1 cellular context compared by ENCODE assay signal in the genomic region with DNA sequence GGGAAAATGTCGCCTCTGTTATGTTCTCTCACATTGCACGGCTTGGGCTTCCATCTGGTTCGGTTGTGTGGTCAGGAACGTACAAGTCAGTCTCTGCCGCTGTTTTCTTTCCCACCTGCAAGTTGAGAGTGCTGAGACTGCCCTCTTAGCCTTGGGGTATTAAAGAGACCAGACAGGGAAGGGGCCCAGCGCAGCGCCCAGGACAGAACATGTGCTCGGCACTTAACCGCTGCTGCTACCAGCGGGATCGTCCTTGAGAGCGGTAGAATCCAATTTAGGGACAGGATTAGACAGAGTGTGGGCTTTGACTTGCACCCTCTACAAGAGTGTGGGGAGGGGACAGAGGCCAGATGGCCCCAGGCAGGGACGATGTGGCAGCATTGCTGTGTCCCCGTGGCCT.
A peak's percentile ranks its signal among the peaks of the same experiment; 100 is the strongest.
TF ChIP-seq lines count a peak whose summit lies in the region.

No MANE protein-coding gene starts in this region.

TF ChIP-seq in K562, 482 proteins besides CTCF, POLR2A, EP300 and RAD21:
- TF ChIP-seq MYNN (IDR thresholded peaks at IDR 0.05) (no peak), MYNN (CRISPR knock-in tag; IDR thresholded peaks at IDR 0.05) (no peak), ZBTB33 (CRISPR knock-in tag; IDR thresholded peaks at IDR 0.05) (0 out of 2 replicates have a peak, but pooled peaks have one; percentile 30)
